18 cellular contexts compared by ENCODE assay signal in the genomic region with DNA sequence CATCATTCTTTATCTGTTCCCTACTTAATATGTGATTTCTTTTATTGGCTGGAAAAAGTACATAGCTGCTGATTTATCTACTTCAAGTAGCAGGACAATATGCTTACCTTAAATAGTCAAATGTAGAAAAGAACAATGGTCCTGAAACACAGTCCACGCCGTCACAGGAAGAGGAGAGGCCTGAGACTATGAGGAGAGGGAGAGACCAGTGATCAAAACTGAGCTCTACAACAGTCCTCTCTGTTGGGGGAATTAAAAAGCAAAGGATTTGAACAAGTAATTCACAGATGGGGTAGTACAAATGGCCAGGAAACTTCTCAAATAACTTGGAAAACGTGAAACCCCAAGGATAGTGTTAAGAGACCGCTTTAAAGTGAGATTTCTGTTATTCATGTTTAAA. TPM values are rescaled to one million over a fixed set of nuclear protein-coding genes. Genes with fewer than 3 reads are reported as not detected.
DNase-seq lines count a peak whose midpoint lies in the region; ATAC-seq, FAIRE-seq and TF ChIP-seq lines count a peak whose summit lies in the region.
"Had no signal": no experiment of that assay in that cellular context is flagged by ENCODE, and none has a peak within 500 bp of the region (broad histone marks: within the 10 kb centered on the region; RNA-seq: fewer than 3 reads in every experiment).

No MANE protein-coding gene starts in this region.

- CTCF ChIA-PET in SK-N-SH (lab: Yijun Ruan, JAX), result interaction anchor here (0.6 to 4.6 kb wide), 40 partner anchors 10 to 635 kb away, joined by 3 to 59 read pairs (median 4); no protein-coding TSS in a partner anchor

- no peak for TF ChIP-seq EP300 in SK-N-SH (IDR thresholded peaks at IDR 0.05; ENCODE audit: borderline replicate concordance in 1 of 2, low read depth in 1 of 2, low read length in 1 of 2)

- H3K79me2 ChIP-seq in SK-N-SH (ENCODE audit: insufficient read depth), result no peaks in the 10 kb centered on the region
- H3K79me2 ChIP-seq in parathyroid adenoma, result no peaks in the 10 kb centered on the region

- no peak for FAIRE-seq in HTR-8/SVneo (lab: Jason Lieb, UNC)
- FAIRE-seq: D721Med had no signal

- POLR2A ChIA-PET in SK-N-SH (lab: Yijun Ruan, JAX), result no interaction called here

- peak overlapping the region; percentile 67 for H2AFZ ChIP-seq in SK-N-SH (ENCODE audit: low read depth)
- peak overlapping the region; percentile 47 for H2AFZ ChIP-seq in parathyroid adenoma
- H2AFZ ChIP-seq: neural progenitor cell had no signal

- H3K4me1 ChIP-seq in SK-N-SH (ENCODE audit: control insufficient read depth in 1 of 2, insufficient read depth in 2 of 2, low read depth in 1 of 2, low read length in 1 of 2) (no peaks in the 10 kb centered on the region; a peak in 1 of 4 replicates), parathyroid adenoma (no peaks in the 10 kb centered on the region)
- H3K4me1 ChIP-seq: BE2C, neural progenitor cell had no signal

- H3K4me3 ChIP-seq in SK-N-SH (ENCODE audit: low read depth in 2 of 2, low read length in 1 of 2) (no peak overlapping the region), epithelial cell of proximal tubule (ENCODE audit: low read depth, low read length) (no peak overlapping the region), parathyroid adenoma (ENCODE audit: low read depth, low read length) (no peak overlapping the region)
- H3K4me3 ChIP-seq: neural progenitor cell, suprapubic skin had no signal

- no peaks in the 10 kb centered on the region for H4K20me1 ChIP-seq in SK-N-SH (ENCODE audit: insufficient read depth)

- H3K36me3 ChIP-seq in SK-N-SH (replicated peaks in 1 of 2; ENCODE audit: control insufficient read depth in 1 of 2, insufficient read depth in 2 of 2, low read length in 1 of 2) (no peaks in the 10 kb centered on the region), parathyroid adenoma (ENCODE audit: control insufficient read depth, insufficient read depth, low read length) (no peaks in the 10 kb centered on the region)
- H3K36me3 ChIP-seq: BE2C, neural progenitor cell, suprapubic skin had no signal

- no peak overlapping the region for H3K4me2 ChIP-seq in SK-N-SH
- H3K4me2 ChIP-seq in parathyroid adenoma (ENCODE audit: low read length), result no peak overlapping the region
- H3K4me2 ChIP-seq: neural progenitor cell had no signal

- ATAC-seq in GM21390 (IDR thresholded peaks at IDR 0.05; ENCODE audit: unreplicated experiment) (peak; percentile 8), GM18520 (IDR thresholded peaks at IDR 0.05; ENCODE audit: unreplicated experiment) (no peak)

- no peaks in the 10 kb centered on the region for H3K9me3 ChIP-seq in SK-N-SH
- H3K9me3 ChIP-seq in parathyroid adenoma (ENCODE audit: control insufficient read depth, low read length), result no peaks in the 10 kb centered on the region
- H3K9me3 ChIP-seq: BE2C, suprapubic skin had no signal

- no peak overlapping the region for H3K27ac ChIP-seq in SK-N-SH (ENCODE audit: low read depth in 2 of 2, low read length in 1 of 2)
- no peak overlapping the region for H3K27ac ChIP-seq in parathyroid adenoma
- H3K27ac ChIP-seq: neural progenitor cell, suprapubic skin had no signal

- H3K9me2 ChIP-seq in SK-N-SH, result no peaks in the 10 kb centered on the region

- TF ChIP-seq RAD21 in SK-N-SH (IDR thresholded peaks at IDR 0.05; ENCODE audit: low read length), result no peak

- TF ChIP-seq CTCF in SK-N-SH (IDR thresholded peaks at IDR 0.05) (no peak), epithelial cell of proximal tubule (conservative IDR thresholded peaks at IDR 0.05; ENCODE audit: low read depth, low read length) (no peak), parathyroid adenoma (IDR thresholded peaks at IDR 0.05) (no peak)

- H3K9ac ChIP-seq in SK-N-SH (no peak overlapping the region), parathyroid adenoma (no peak overlapping the region)
- H3K9ac ChIP-seq: neural progenitor cell had no signal

- H3F3A ChIP-seq in SK-N-SH (replicated peaks; ENCODE audit: insufficient read depth), result peaks cover 4% of the 10 kb centered on the region

- no peaks in the 10 kb centered on the region for H3K27me3 ChIP-seq in SK-N-SH (ENCODE audit: insufficient read depth)
- no peaks in the 10 kb centered on the region for H3K27me3 ChIP-seq in parathyroid adenoma (ENCODE audit: control insufficient read depth, insufficient read depth, low read length)
- H3K27me3 ChIP-seq: BE2C, neural progenitor cell, suprapubic skin had no signal

- DNase-seq in SK-N-SH (no peak), epithelial cell of proximal tubule (ENCODE audit: low read depth) (peak; percentile 10), foreskin melanocyte (no peak), HTR-8/SVneo (ENCODE audit: insufficient read length, low spot score) (no peak)
- DNase-seq in effector CD8-positive, alpha-beta T cell (lab: John Stamatoyannopoulos, UW), result no peak
- DNase-seq: GDM1, NCI-H1417 treated with DMSO at 0.1 percent for 48 hours had no signal

- 27% methylated on average over 4 of the region's 4 CpGs for WGBS in SK-N-SH (ENCODE audit: low lambda C conversion rate)

TF ChIP-seq in SK-N-SH, 30 proteins besides CTCF, POLR2A, EP300 and RAD21 (continues in another document):
- TF ChIP-seq, protein P1, sequence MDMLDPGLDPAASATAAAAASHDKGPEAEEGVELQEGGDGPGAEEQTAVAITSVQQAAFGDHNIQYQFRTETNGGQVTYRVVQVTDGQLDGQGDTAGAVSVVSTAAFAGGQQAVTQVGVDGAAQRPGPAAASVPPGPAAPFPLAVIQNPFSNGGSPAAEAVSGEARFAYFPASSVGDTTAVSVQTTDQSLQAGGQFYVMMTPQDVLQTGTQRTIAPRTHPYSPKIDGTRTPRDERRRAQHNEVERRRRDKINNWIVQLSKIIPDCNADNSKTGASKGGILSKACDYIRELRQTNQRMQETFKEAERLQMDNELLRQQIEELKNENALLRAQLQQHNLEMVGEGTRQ (IDR thresholded peaks at IDR 0.05; ENCODE audit: borderline replicate concordance, low read depth, low read length), result no peak
- TF ChIP-seq, protein P2, sequence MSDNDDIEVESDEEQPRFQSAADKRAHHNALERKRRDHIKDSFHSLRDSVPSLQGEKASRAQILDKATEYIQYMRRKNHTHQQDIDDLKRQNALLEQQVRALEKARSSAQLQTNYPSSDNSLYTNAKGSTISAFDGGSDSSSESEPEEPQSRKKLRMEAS (IDR thresholded peaks at IDR 0.05; ENCODE audit: low read depth), result no peak
- TF ChIP-seq CHD2 (IDR thresholded peaks at IDR 0.05; ENCODE audit: low read length, partially characterized antibody) (no peak), SIN3A (IDR thresholded peaks at IDR 0.05; ENCODE audit: borderline replicate concordance, low read depth, low read length) (no peak), MEF2A (IDR thresholded peaks at IDR 0.05; ENCODE audit: borderline replicate concordance, low read depth) (no peak), TAF1 (IDR thresholded peaks at IDR 0.05; ENCODE audit: borderline replicate concordance, low read depth, low read length) (no peak), GABPA (IDR thresholded peaks at IDR 0.05; ENCODE audit: low read depth) (no peak), RFX5 (IDR thresholded peaks at IDR 0.05; ENCODE audit: low read length) (no peak), NFIC (IDR thresholded peaks at IDR 0.05; ENCODE audit: borderline replicate concordance) (no peak), FOXJ3 (CRISPR knock-in tag; IDR thresholded peaks at IDR 0.05) (no peak)
- TF ChIP-seq, protein P3, sequence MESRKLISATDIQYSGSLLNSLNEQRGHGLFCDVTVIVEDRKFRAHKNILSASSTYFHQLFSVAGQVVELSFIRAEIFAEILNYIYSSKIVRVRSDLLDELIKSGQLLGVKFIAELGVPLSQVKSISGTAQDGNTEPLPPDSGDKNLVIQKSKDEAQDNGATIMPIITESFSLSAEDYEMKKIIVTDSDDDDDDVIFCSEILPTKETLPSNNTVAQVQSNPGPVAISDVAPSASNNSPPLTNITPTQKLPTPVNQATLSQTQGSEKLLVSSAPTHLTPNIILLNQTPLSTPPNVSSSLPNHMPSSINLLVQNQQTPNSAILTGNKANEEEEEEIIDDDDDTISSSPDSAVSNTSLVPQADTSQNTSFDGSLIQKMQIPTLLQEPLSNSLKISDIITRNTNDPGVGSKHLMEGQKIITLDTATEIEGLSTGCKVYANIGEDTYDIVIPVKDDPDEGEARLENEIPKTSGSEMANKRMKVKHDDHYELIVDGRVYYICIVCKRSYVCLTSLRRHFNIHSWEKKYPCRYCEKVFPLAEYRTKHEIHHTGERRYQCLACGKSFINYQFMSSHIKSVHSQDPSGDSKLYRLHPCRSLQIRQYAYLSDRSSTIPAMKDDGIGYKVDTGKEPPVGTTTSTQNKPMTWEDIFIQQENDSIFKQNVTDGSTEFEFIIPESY (IDR thresholded peaks at IDR 0.05; ENCODE audit: borderline replicate concordance, low read depth), result no peak

RNA-seq across cellular contexts. Expression of gene SCYGR8, which starts 20.1 kb away (rescaled TPM):
- not detected in 2 replicates for polyA plus RNA-seq in SK-N-SH (2012; rRNA removed)
- polyA plus RNA-seq in SK-N-SH (2012; cell fraction: cytosol; rRNA removed), result not detected in 2 replicates
- not detected in 2 replicates for polyA plus RNA-seq in SK-N-SH (2012; cell fraction: nucleus; rRNA removed)
- total RNA-seq in epithelial cell of proximal tubule, result not detected in 2 replicates
- total RNA-seq: esophagus mucosa, mesenteric fat pad, RPMI7951 had no signal
- polyA plus RNA-seq: immature natural killer cell had no signal

RNA-seq across cellular contexts. Expression of gene SCYGR7, which starts 37.7 kb away (rescaled TPM):
- polyA plus RNA-seq in SK-N-SH (2012; rRNA removed), result not detected in 2 replicates
- not detected in 2 replicates for polyA plus RNA-seq in SK-N-SH (2012; cell fraction: cytosol; rRNA removed)
- not detected in 2 replicates for polyA plus RNA-seq in SK-N-SH (2012; cell fraction: nucleus; rRNA removed)
- total RNA-seq in epithelial cell of proximal tubule, result not detected in 2 replicates
- total RNA-seq: esophagus mucosa, mesenteric fat pad, RPMI7951, suprapubic skin had no signal
- polyA plus RNA-seq: immature natural killer cell had no signal

RNA-seq across cellular contexts. Expression of gene SCYGR6, which starts 41.2 kb away (rescaled TPM):
- polyA plus RNA-seq in SK-N-SH (2012; rRNA removed), result not detected in 2 replicates
- not detected in 2 replicates for polyA plus RNA-seq in SK-N-SH (2012; cell fraction: cytosol; rRNA removed)
- not detected in 2 replicates for polyA plus RNA-seq in SK-N-SH (2012; cell fraction: nucleus; rRNA removed)
- not detected in 2 replicates for total RNA-seq in epithelial cell of proximal tubule
- total RNA-seq: esophagus mucosa, mesenteric fat pad, RPMI7951, suprapubic skin had no signal
- polyA plus RNA-seq: immature natural killer cell had no signal

RNA-seq across cellular contexts. Expression of gene CCL20, which starts 47.9 kb away (rescaled TPM):
- polyA plus RNA-seq in SK-N-SH (2012; rRNA removed), result 0.12 TPM in 1 of 2 replicates, not detected in the other
- 0.29 and 0.40 TPM in 2 replicates for polyA plus RNA-seq in SK-N-SH (2012; cell fraction: cytosol; rRNA removed)
- 0.19 and 0.21 TPM in 2 replicates for polyA plus RNA-seq in SK-N-SH (2012; cell fraction: nucleus; rRNA removed)
- total RNA-seq in epithelial cell of proximal tubule, result 1.0 and 1.2 TPM in 2 replicates

RNA-seq across cellular contexts. Expression of gene SLC19A3, which starts 48.0 kb away (rescaled TPM):
- 0.02 and 0.13 TPM in 2 replicates for polyA plus RNA-seq in SK-N-SH (2012; rRNA removed)
- 0.06 and 0.12 TPM in 2 replicates for polyA plus RNA-seq in SK-N-SH (2012; cell fraction: cytosol; rRNA removed)
- polyA plus RNA-seq in SK-N-SH (2012; cell fraction: nucleus; rRNA removed), result 0.06 TPM in 1 of 2 replicates, not detected in the other
- total RNA-seq in epithelial cell of proximal tubule, result 0.17 and 0.29 TPM in 2 replicates
- total RNA-seq: RPMI7951 had no signal
- polyA plus RNA-seq: immature natural killer cell had no signal
